Comparison of ENCODE assay signal across 18 cellular contexts in the genomic region with DNA sequence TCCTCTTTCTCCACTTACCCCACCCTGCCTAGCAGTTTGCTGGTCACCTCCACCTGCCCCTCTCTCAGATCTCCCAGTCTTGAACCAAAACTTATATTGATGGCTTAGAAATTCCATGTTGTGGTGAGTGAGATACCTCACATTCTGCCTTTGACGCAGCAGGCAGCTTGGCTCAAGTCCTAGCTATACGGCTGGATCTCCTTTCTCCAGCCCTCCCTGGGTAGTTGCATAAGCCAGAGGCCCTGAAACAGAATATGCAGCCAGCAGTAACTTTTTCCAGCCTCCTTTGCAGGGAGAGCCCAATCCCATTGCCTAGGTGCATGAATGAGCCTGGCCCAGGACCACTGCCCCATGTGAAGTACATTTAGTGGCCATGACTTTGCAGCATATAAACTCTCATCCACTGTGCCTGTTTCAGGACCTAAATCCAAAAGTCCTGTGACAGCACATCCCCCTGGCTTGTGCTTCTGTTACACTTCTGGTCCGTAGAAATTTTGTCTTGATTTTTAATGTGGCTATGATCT.
DNase-seq lines count a peak whose midpoint lies in the region; ATAC-seq and TF ChIP-seq lines count a peak whose summit lies in the region.
"Had no signal": no experiment of that assay in that cellular context is flagged by ENCODE, and none has a peak within 500 bp of the region (broad histone marks: within the 10 kb centered on the region; RNA-seq: fewer than 3 reads in every experiment).

No MANE protein-coding gene starts in this region.

- H3K36me3 Mint-ChIP-seq in osteocyte (ENCODE audit: unreplicated experiment) = peaks cover 12% of the 10 kb centered on the region

- peaks cover 26% of the 10 kb centered on the region for H3K9me3 Mint-ChIP-seq in osteocyte (ENCODE audit: unreplicated experiment)

- H3K9ac ChIP-seq in GM23248 = no peak overlapping the region
- H3K9ac ChIP-seq: BLaER1 treated with 17β-estradiol and CSF1 and Interleukin-3, amounts not matched to agents 10 nM and 100 nM had no signal

- peaks cover 21% of the 10 kb centered on the region for H3K4me1 Mint-ChIP-seq in osteocyte (ENCODE audit: unreplicated experiment)

- H3K4me3 ChIP-seq in GM23248 (no peak overlapping the region), brain microvascular endothelial cell (ENCODE audit: low read depth, low read length) (no peak overlapping the region), fibroblast of pulmonary artery (replicated peaks; ENCODE audit: low read depth, low read length) (no peak overlapping the region)
- H3K4me3 ChIP-seq: BLaER1 treated with 17β-estradiol and CSF1 and Interleukin-3, amounts not matched to agents 10 nM and 100 nM had no signal

- H3K36me3 ChIP-seq in GM23248 (ENCODE audit: low read depth) (no peaks in the 10 kb centered on the region), brain microvascular endothelial cell (replicated peaks) (no peaks in the 10 kb centered on the region)
- H3K36me3 ChIP-seq: BLaER1 treated with 17β-estradiol and CSF1 and Interleukin-3, amounts not matched to agents 10 nM and 100 nM had no signal

- no peak overlapping the region for H3K27ac Mint-ChIP-seq in osteocyte (ENCODE audit: unreplicated experiment)
- H3K27ac Mint-ChIP-seq: HFFc6 had no signal

- no peaks in the 10 kb centered on the region for H3K9me2 ChIP-seq in GM23248 (ENCODE audit: insufficient read depth)

- no peaks in the 10 kb centered on the region for H3K79me2 ChIP-seq in GM23248 (ENCODE audit: insufficient read depth)

- ATAC-seq in HG03571 (IDR thresholded peaks at IDR 0.05; ENCODE audit: unreplicated experiment) = no peak
- ATAC-seq in HG03342 (IDR thresholded peaks at IDR 0.05; ENCODE audit: unreplicated experiment) = no peak
- ATAC-seq: Panc1 had no signal

- 46 to 51% methylated on average over 3 of the region's 3 CpGs for WGBS in GM23248 (ENCODE audit: low coverage in 1 of 2, low lambda C conversion rate in 2 of 2, missing lambda C conversion rate in 2 of 2), 2 experiments

- no peaks in the 10 kb centered on the region for H3K27me3 Mint-ChIP-seq in osteocyte (ENCODE audit: unreplicated experiment)

- no peak overlapping the region; the same call in 1 of the 2 replicates for H2AFZ ChIP-seq in GM23248

- H3K27ac ChIP-seq in GM23248 = 0 out of 2 replicates have a peak overlapping the region, but pooled peaks have one; percentile 14
- H3K27ac ChIP-seq in brain microvascular endothelial cell = no peak overlapping the region
- H3K27ac ChIP-seq: BLaER1 treated with 17β-estradiol and CSF1 and Interleukin-3, amounts not matched to agents 10 nM and 100 nM had no signal

- no peaks in the 10 kb centered on the region for H3K27me3 ChIP-seq in GM23248 (replicated peaks; ENCODE audit: insufficient read depth)
- H3K27me3 ChIP-seq in brain microvascular endothelial cell (replicated peaks) = no peaks in the 10 kb centered on the region
- H3K27me3 ChIP-seq: BLaER1 treated with 17β-estradiol and CSF1 and Interleukin-3, amounts not matched to agents 10 nM and 100 nM had no signal

- peaks cover 24% of the 10 kb centered on the region for H3K4me1 ChIP-seq in GM23248 (ENCODE audit: insufficient read depth)
- H3K4me1 ChIP-seq: BLaER1 treated with 17β-estradiol and CSF1 and Interleukin-3, amounts not matched to agents 10 nM and 100 nM had no signal

- H3K4me2 ChIP-seq in GM23248 (ENCODE audit: unreplicated experiment) = no peak overlapping the region
- H3K4me2 ChIP-seq: BLaER1 treated with 17β-estradiol and CSF1 and Interleukin-3, amounts not matched to agents 10 nM and 100 nM had no signal

- no peaks in the 10 kb centered on the region for H3K9me3 ChIP-seq in GM23248 (ENCODE audit: low read depth)

- DNase-seq in GM23248 (peak; percentile 69), brain microvascular endothelial cell (peak; percentile 80), fibroblast of pulmonary artery (ENCODE audit: low read depth) (peak; percentile 88), osteocyte (ENCODE audit: extremely low spot score, unreplicated experiment) (peak; percentile 11), mesenteric fat pad (ENCODE audit: low spot score) (no peak), cerebellum (ENCODE audit: low spot score) (no peak)
- DNase-seq: DMS 273 treated with DMSO at 0.1 percent for 48 hours, GOT3, HFFc6, Karpas-422, NCI-H1930, NCI-H2171, NCI-H446 treated with DMSO at 0.1 percent for 48 hours, Right ventricle myocardium superior had no signal

- in situ Hi-C loops in GM23248 (cut with MboI) = no loop called here
- in situ Hi-C loops in brain microvascular endothelial cell (cut with HindIII; ENCODE audit: low pct_ligation_motif_present, low sequenced_read_pairs) = no loop called here

- TF ChIP-seq CTCF in brain microvascular endothelial cell (IDR thresholded peaks at IDR 0.05; ENCODE audit: low read depth, low read length, missing control alignments) = no peak
- TF ChIP-seq CTCF in fibroblast of pulmonary artery (IDR thresholded peaks at IDR 0.05; ENCODE audit: low read length, missing control alignments) = no peak
- TF ChIP-seq CTCF in osteocyte (IDR thresholded peaks at IDR 0.05) = no peak

- no peak overlapping the region for H3K4me3 Mint-ChIP-seq in osteocyte (ENCODE audit: unreplicated experiment)
- H3K4me3 Mint-ChIP-seq: HFFc6 had no signal

- no peaks in the 10 kb centered on the region for H4K20me1 ChIP-seq in GM23248 (ENCODE audit: insufficient read depth)
- H4K20me1 ChIP-seq: BLaER1 treated with 17β-estradiol and CSF1 and Interleukin-3, amounts not matched to agents 10 nM and 100 nM had no signal

- peaks cover 4% of the 10 kb centered on the region; the same call in 1 of the 2 replicates for H3F3A ChIP-seq in GM23248 (ENCODE audit: insufficient read depth)

Comparison
In these comparisons a context has a peak if more than half of its experiments do, and no peak if none do; other contexts are left out.
1. DNase-seq: peak in GM23248 (single experiment), brain microvascular endothelial cell (single experiment), fibroblast of pulmonary artery (single experiment) and osteocyte (single experiment); none in mesenteric fat pad (single experiment) and cerebellum (single experiment).